ENCODE assay signal across 8 cellular contexts in the genomic region with DNA sequence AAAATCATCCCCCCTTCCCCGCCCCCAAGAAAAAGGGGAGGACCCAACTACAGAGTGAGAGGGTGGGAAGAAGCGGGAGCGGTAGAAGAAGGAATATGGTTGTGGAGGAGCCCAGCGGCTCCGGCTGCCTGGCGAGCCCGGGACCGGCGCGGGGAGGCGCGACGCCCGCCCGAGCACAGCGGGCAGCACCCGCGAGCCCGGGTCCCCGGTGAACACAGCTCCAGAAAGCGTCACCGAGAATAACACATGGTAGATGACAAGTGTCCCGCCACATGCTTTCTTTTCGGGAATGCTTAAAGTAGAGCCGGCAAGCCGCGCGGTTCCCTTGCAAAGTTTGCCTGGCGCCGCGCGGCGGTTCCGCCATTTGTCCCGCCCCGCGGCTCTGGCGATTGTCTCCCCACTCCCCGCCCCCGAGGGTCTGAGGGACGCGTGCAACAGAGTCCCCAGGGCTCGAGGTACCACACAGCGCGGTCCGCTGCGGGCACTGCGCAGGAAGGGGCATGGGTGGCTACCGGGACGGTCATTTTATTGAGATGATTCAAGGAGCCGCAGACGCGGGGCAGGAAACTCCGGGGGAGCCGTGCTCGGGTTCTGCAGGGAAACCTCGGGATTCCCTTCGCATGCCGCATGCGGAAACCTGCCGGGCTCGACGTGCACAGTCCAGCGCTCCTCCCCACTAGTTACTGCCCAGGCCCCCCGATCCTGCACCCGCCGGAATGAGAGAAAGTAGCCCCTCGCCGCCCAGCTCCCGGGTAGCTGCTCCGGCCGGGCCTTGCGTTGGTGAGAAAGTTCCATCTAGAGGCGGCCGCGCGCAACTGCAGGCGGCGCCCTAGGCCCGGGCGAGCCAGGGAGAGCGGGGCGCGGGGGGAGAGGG.
DNase-seq lines count a peak whose midpoint lies in the region; ATAC-seq and TF ChIP-seq lines count a peak whose summit lies in the region.

No MANE protein-coding gene starts in this region.

- TF ChIP-seq CTCF in VCaP (conservative IDR thresholded peaks at IDR 0.05) = peak; percentile 98

- peak; percentile 25 for DNase-seq in SKM-1 treated with dmso at 0.1 percent for 144 hours (lab: John Stamatoyannopoulos, UW; ENCODE audit: unreplicated experiment)
- DNase-seq in SKM-1 (lab: John Stamatoyannopoulos, UW; ENCODE audit: unreplicated experiment) = no peak
- peak; percentile 59 for DNase-seq in NCI-H146 (lab: John Stamatoyannopoulos, UW)
- peak; percentile 43 for DNase-seq in central memory CD4-positive, alpha-beta T cell
- peak; percentile 85 for DNase-seq in islet precursor cell
- DNase-seq in stimulated activated CD4-positive, alpha-beta T cell treated with anti-CD3 and anti-CD28 coated beads, Interleukin-12 subunit alpha, Interleukin-12 subunit beta, amount 100 ng/mL, for 4 hours = peak; percentile 62

- ATAC-seq in HG02852 (IDR thresholded peaks at IDR 0.05; ENCODE audit: unreplicated experiment) = peak; percentile 84

- peak overlapping the region; percentile 48; the same call in 1 of the 2 replicates for H3K27ac ChIP-seq in VCaP
